8 cellular contexts compared by ENCODE assay signal in the genomic region with DNA sequence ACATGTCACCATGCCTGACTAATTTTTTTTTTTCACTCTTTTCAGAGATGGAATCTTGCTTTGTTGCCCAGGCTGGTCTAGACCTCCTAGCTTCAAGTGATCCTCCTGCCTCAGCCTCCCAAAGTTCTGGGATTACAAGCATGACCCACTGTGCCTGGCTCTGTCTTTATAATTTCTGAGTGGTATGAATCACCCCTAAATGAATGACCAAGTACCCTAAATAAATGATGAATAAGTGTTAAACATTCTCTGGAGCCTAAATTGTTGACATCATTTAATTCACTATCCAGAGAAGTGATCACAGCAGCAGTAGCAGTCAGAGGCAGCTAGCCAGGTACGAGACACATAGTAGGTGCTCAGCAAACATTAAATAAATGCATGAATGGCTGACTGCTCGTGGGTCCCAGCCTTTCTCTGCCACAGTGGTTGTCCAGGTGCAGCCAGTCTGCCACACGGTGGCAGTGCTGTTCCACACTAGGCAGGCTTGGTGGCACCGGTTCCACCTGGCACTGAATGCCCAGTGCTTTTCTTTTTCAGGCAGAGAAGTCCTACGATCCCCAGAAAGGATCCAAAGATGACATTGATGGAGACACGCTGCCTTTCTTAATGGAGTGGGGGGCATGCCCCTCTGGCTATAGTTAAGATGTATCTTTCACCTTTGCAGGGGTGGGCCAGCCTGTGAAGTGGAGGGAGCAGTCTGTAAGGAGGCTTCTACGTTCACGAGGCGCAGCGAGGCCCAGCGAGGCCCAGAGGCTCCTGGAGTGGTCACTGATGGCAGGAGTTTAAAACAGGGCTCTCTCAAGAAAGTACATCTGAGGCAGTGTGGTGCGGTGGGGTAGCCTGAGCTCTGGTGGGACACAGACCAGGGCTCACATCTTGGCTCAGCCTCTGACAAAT. TPM values are rescaled to one million over a fixed set of nuclear protein-coding genes. Genes with fewer than 3 reads are reported as not detected.
DNase-seq lines count a peak whose midpoint lies in the region; ATAC-seq and TF ChIP-seq lines count a peak whose summit lies in the region.

No MANE protein-coding gene starts in this region.

- H3K4me1 Mint-ChIP-seq in activated CD8-positive, alpha-beta memory T cell treated with anti-CD3 and anti-CD28 coated beads, Interleukin-2, amount 10 ng/mL, durations not matched to agents 7 days and 5 days: peaks cover 1% of the 10 kb centered on the region
- peaks cover 0 to 8% (median 3%) of the 10 kb centered on the region in 7 donors for H3K4me1 Mint-ChIP-seq in naive thymus-derived CD4-positive, alpha-beta T cell
- H3K4me1 Mint-ChIP-seq in stimulated activated effector memory CD8-positive, alpha-beta T cell treated with anti-CD3 and anti-CD28 coated beads, Interleukin-12 subunit alpha, Interleukin-12 subunit beta, amount 100 ng/mL, for 72 hours: no peaks in the 10 kb centered on the region

- POLR2A ChIA-PET in naive thymus-derived CD4-positive, alpha-beta T cell (lab: Charles Lee): no interaction called here

- no peak overlapping the region for H3K4me3 ChIP-seq in GM12875 (ENCODE audit: low read depth, low read length)
- no peak overlapping the region for H3K4me3 ChIP-seq in epithelial cell of esophagus (ENCODE audit: low read length)
- no peak overlapping the region for H3K4me3 ChIP-seq in naive thymus-derived CD4-positive, alpha-beta T cell (ENCODE audit: low read length)

- H3K4me1 ChIP-seq in naive thymus-derived CD4-positive, alpha-beta T cell (ENCODE audit: control insufficient read depth in 2 of 2, insufficient read depth in 2 of 2, low read length in 2 of 2): no peaks in the 10 kb centered on the region

- H3K27ac ChIP-seq in 22Rv1: no peak overlapping the region
- no peak overlapping the region for H3K27ac ChIP-seq in naive thymus-derived CD4-positive, alpha-beta T cell (ENCODE audit: low read depth, low read length)

- no peak overlapping the region for H3K4me3 Mint-ChIP-seq in activated CD8-positive, alpha-beta memory T cell treated with anti-CD3 and anti-CD28 coated beads, Interleukin-2, amount 10 ng/mL, durations not matched to agents 7 days and 5 days
- no peak overlapping the region for H3K4me3 Mint-ChIP-seq in naive thymus-derived CD4-positive, alpha-beta T cell
- no peak overlapping the region for H3K4me3 Mint-ChIP-seq in stimulated activated effector memory CD8-positive, alpha-beta T cell treated with anti-CD3 and anti-CD28 coated beads, Interleukin-12 subunit alpha, Interleukin-12 subunit beta, amount 100 ng/mL, for 72 hours

- ATAC-seq in HG03159 (IDR thresholded peaks at IDR 0.05; ENCODE audit: unreplicated experiment): peak; percentile 73
- ATAC-seq in activated CD8-positive, alpha-beta memory T cell treated with anti-CD3 and anti-CD28 coated beads, Interleukin-2, amount 10 ng/mL, durations not matched to agents 7 days and 5 days: peak; percentile 98
- ATAC-seq in naive thymus-derived CD4-positive, alpha-beta T cell: peak; percentile 95
- ATAC-seq in stimulated activated effector memory CD8-positive, alpha-beta T cell treated with anti-CD3 and anti-CD28 coated beads, Interleukin-12 subunit alpha, Interleukin-12 subunit beta, amount 100 ng/mL, for 72 hours: peak; percentile 94

- H3K36me3 Mint-ChIP-seq in activated CD8-positive, alpha-beta memory T cell treated with anti-CD3 and anti-CD28 coated beads, Interleukin-2, amount 10 ng/mL, durations not matched to agents 7 days and 5 days: no peaks in the 10 kb centered on the region
- no peaks in the 10 kb centered on the region for H3K36me3 Mint-ChIP-seq in naive thymus-derived CD4-positive, alpha-beta T cell
- no peaks in the 10 kb centered on the region for H3K36me3 Mint-ChIP-seq in stimulated activated effector memory CD8-positive, alpha-beta T cell treated with anti-CD3 and anti-CD28 coated beads, Interleukin-12 subunit alpha, Interleukin-12 subunit beta, amount 100 ng/mL, for 72 hours

- H3K27me3 Mint-ChIP-seq in activated CD8-positive, alpha-beta memory T cell treated with anti-CD3 and anti-CD28 coated beads, Interleukin-2, amount 10 ng/mL, durations not matched to agents 7 days and 5 days: peaks cover 13% of the 10 kb centered on the region
- H3K27me3 Mint-ChIP-seq in naive thymus-derived CD4-positive, alpha-beta T cell: peaks cover 0 to 25% (median 11%) of the 10 kb centered on the region in 5 donors

- H3K36me3 ChIP-seq in naive thymus-derived CD4-positive, alpha-beta T cell (ENCODE audit: control insufficient read depth in 2 of 3, insufficient read depth in 3 of 3, low read length in 3 of 3): no peaks in the 10 kb centered on the region

- no peaks in the 10 kb centered on the region for H3K27me3 ChIP-seq in naive thymus-derived CD4-positive, alpha-beta T cell (ENCODE audit: control insufficient read depth in 2 of 2, insufficient read depth in 2 of 2, low read length in 2 of 2)

- H3K9me3 ChIP-seq in naive thymus-derived CD4-positive, alpha-beta T cell (ENCODE audit: control insufficient read depth in 2 of 3, low read length in 3 of 3): no peaks in the 10 kb centered on the region

- intact Hi-C loops in naive thymus-derived CD4-positive, alpha-beta T cell (cut with micrococcal nuclease): loop anchor here (1.0 to 5.0 kb wide), 8 partner anchors 227 to 957 kb away; no protein-coding TSS in a partner anchor

- TF ChIP-seq CTCF in 22Rv1 (IDR thresholded peaks at IDR 0.05) (peak; percentile 94), GM12875 (IDR thresholded peaks at IDR 0.05; ENCODE audit: borderline replicate concordance, insufficient read depth, low read depth, low read length) (peak; percentile 93), epithelial cell of esophagus (IDR thresholded peaks at IDR 0.05; ENCODE audit: insufficient read depth, low read depth, low read length, missing control alignments) (peak; percentile 100)

- H3K27ac Mint-ChIP-seq in activated CD8-positive, alpha-beta memory T cell treated with anti-CD3 and anti-CD28 coated beads, Interleukin-2, amount 10 ng/mL, durations not matched to agents 7 days and 5 days: no peak overlapping the region
- H3K27ac Mint-ChIP-seq in naive thymus-derived CD4-positive, alpha-beta T cell: no peak overlapping the region
- peak overlapping the region; percentile 41 for H3K27ac Mint-ChIP-seq in stimulated activated effector memory CD8-positive, alpha-beta T cell treated with anti-CD3 and anti-CD28 coated beads, Interleukin-12 subunit alpha, Interleukin-12 subunit beta, amount 100 ng/mL, for 72 hours

- H3K9me3 Mint-ChIP-seq in activated CD8-positive, alpha-beta memory T cell treated with anti-CD3 and anti-CD28 coated beads, Interleukin-2, amount 10 ng/mL, durations not matched to agents 7 days and 5 days (ENCODE audit: low read depth): no peaks in the 10 kb centered on the region
- no peaks in the 10 kb centered on the region for H3K9me3 Mint-ChIP-seq in naive thymus-derived CD4-positive, alpha-beta T cell
- no peaks in the 10 kb centered on the region for H3K9me3 Mint-ChIP-seq in stimulated activated effector memory CD8-positive, alpha-beta T cell treated with anti-CD3 and anti-CD28 coated beads, Interleukin-12 subunit alpha, Interleukin-12 subunit beta, amount 100 ng/mL, for 72 hours

- CTCF ChIA-PET in activated CD8-positive, alpha-beta memory T cell treated with anti-CD3 and anti-CD28 coated beads, Interleukin-2, amount 10 ng/mL, durations not matched to agents 7 days and 5 days (lab: Charles Lee): interaction anchor here (0.5 to 2.6 kb wide), 13 partner anchors 9 to 1024 kb away, joined by 3 to 17 read pairs (median 4); partner anchors contain the start of gene TTC12
- CTCF ChIA-PET in naive thymus-derived CD4-positive, alpha-beta T cell (lab: Charles Lee): interaction anchor here (0.6 to 1.7 kb wide), 10 partner anchors 16 to 1026 kb away, joined by 3 to 8 read pairs (median 4); no protein-coding TSS in a partner anchor

- DNase-seq in NCI-H774 (lab: John Stamatoyannopoulos, UW) (peak; percentile 81), epithelial cell of esophagus (ENCODE audit: low read depth) (peak; percentile 74)
- peak; percentile 79 for DNase-seq in activated CD8-positive, alpha-beta memory T cell treated with anti-CD3 and anti-CD28 coated beads, Interleukin-2, amount 10 ng/mL, durations not matched to agents 7 days and 5 days
- DNase-seq in naive thymus-derived CD4-positive, alpha-beta T cell: peak; percentile 32 to 68 (median 61)
- DNase-seq in stimulated activated effector memory CD8-positive, alpha-beta T cell treated with anti-CD3 and anti-CD28 coated beads, Interleukin-12 subunit alpha, Interleukin-12 subunit beta, amount 100 ng/mL, for 72 hours (ENCODE audit: low spot score in 2 of 2): peak; percentile 58 to 78

RNA-seq across cellular contexts. Expression of gene TTC12, which starts 8.7 kb away (rescaled TPM):
- 10 to 100 TPM; 10.4 to 15.9 TPM for total RNA-seq in activated CD8-positive, alpha-beta memory T cell treated with anti-CD3 and anti-CD28 coated beads, Interleukin-2, amount 10 ng/mL, durations not matched to agents 7 days and 5 days
- total RNA-seq in naive thymus-derived CD4-positive, alpha-beta T cell: 10 to 100 TPM; 14.1 to 84.5 (median 58.2) TPM
- polyA plus RNA-seq in naive thymus-derived CD4-positive, alpha-beta T cell: 10 to 100 TPM in 1 of 2 donors, 1 to 10 TPM in 1; 8.2 to 13.2 TPM
